27 cellular contexts compared by ENCODE assay signal in the genomic region with DNA sequence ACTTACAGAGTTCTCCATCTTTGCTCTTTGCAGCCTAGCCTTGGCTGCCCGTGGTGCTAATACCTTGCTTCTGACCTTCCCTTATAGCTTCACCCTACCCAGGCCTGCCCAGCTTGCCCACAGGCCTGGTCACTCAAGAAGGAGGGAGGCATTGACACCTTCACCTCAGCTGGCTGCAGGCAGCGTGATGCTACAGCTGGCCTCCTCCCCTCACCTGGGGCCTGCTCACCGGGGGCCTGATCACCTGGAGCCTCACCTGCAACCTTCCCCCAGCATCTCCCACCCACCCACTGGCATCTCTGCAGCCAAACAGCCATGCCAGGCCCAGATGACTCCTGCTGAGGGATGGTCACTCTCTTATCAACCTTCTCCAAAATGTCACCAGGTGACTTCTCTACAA. TPM values are rescaled to one million over a fixed set of nuclear protein-coding genes. Genes with fewer than 3 reads are reported as not detected.
DNase-seq lines count a peak whose midpoint lies in the region; FAIRE-seq and TF ChIP-seq lines count a peak whose summit lies in the region.
"Had no signal": no experiment of that assay in that cellular context is flagged by ENCODE, and none has a peak within 500 bp of the region (broad histone marks: within the 10 kb centered on the region; RNA-seq: fewer than 3 reads in every experiment).

No MANE protein-coding gene starts in this region.

- FAIRE-seq in urothelium cell line (lab: Jason Lieb, UNC) = peak; percentile 62
- FAIRE-seq: A204.1, GM12878, GM12892, GM18507 had no signal

- no peak overlapping the region for H2AFZ ChIP-seq in neural progenitor cell (replicated peaks)

- no peaks in the 10 kb centered on the region for H3K79me2 ChIP-seq in neural progenitor cell (ENCODE audit: low read depth)

- no peak overlapping the region for H3K27ac ChIP-seq in neural progenitor cell
- H3K27ac ChIP-seq: BLaER1 had no signal

- TF ChIP-seq CTCF in neural progenitor cell (IDR thresholded peaks at IDR 0.05) = no peak

- peaks cover 18% of the 10 kb centered on the region for H3K4me1 Mint-ChIP-seq in neural progenitor cell
- H3K4me1 Mint-ChIP-seq: CD14-positive monocyte; CD4-positive, alpha-beta memory T cell; CD4-positive, CD25-positive, alpha-beta regulatory T cell; CD8-positive, alpha-beta memory T cell had no signal

- H3K9ac ChIP-seq in neural progenitor cell = no peak overlapping the region
- H3K9ac ChIP-seq: BLaER1 had no signal

- H3K36me3 ChIP-seq in neural progenitor cell = no peaks in the 10 kb centered on the region
- H3K36me3 ChIP-seq: BE2C, BLaER1 had no signal

- peaks cover 5% of the 10 kb centered on the region for H3K27me3 Mint-ChIP-seq in neural progenitor cell (ENCODE audit: insufficient read depth, low read depth)

- H3K27me3 ChIP-seq in neural progenitor cell = no peaks in the 10 kb centered on the region
- H3K27me3 ChIP-seq: BE2C, BLaER1 had no signal

- no peaks in the 10 kb centered on the region for H3F3A ChIP-seq in neural progenitor cell (ENCODE audit: low read depth)

- H3K4me3 Mint-ChIP-seq in neural progenitor cell = no peak overlapping the region
- H3K4me3 Mint-ChIP-seq: CD14-positive monocyte; CD4-positive, alpha-beta memory T cell; CD4-positive, CD25-positive, alpha-beta regulatory T cell; CD8-positive, alpha-beta memory T cell had no signal

- no peaks in the 10 kb centered on the region for H3K36me3 Mint-ChIP-seq in neural progenitor cell
- H3K36me3 Mint-ChIP-seq: CD14-positive monocyte; CD4-positive, alpha-beta memory T cell; CD4-positive, CD25-positive, alpha-beta regulatory T cell; CD8-positive, alpha-beta memory T cell had no signal

- no peak overlapping the region for H3K4me3 ChIP-seq in neural progenitor cell
- H3K4me3 ChIP-seq: BLaER1, GM12878 had no signal

- H3K27ac Mint-ChIP-seq in neural progenitor cell = peak overlapping the region; percentile 14
- H3K27ac Mint-ChIP-seq: CD4-positive, CD25-positive, alpha-beta regulatory T cell had no signal

- H3K4me2 ChIP-seq in neural progenitor cell = no peak overlapping the region

- H3K9me3 ChIP-seq in neural progenitor cell (ENCODE audit: low read depth) = no peaks in the 10 kb centered on the region
- H3K9me3 ChIP-seq: BE2C, BLaER1 had no signal

- H3K4me1 ChIP-seq in neural progenitor cell = peaks cover 8% of the 10 kb centered on the region
- H3K4me1 ChIP-seq: BE2C had no signal

- peak; percentile 30 for DNase-seq in NCI-H146 treated with DMSO at 0.1 percent for 48 hours (lab: John Stamatoyannopoulos, UW; ENCODE audit: unreplicated experiment)
- DNase-seq in neural progenitor cell (ENCODE audit: low spot score) = no peak
- DNase-seq in urothelium cell line (ENCODE audit: low spot score) = no peak
- DNase-seq in NCI-H510A (lab: John Stamatoyannopoulos, UW) = no peak
- no peak for DNase-seq in effector CD8-positive, alpha-beta T cell (lab: John Stamatoyannopoulos, UW)
- DNase-seq in HuH-7 (ENCODE audit: low spot score) = no peak
- DNase-seq: 8988T; ACHN; BE2C; C1 segment of cervical spinal cord; CD4-positive, alpha-beta memory T cell; CD4-positive, CD25-positive, alpha-beta regulatory T cell; CD8-positive, alpha-beta memory T cell; COR-L47; DMS 273 treated with DMSO at 0.1 percent for 48 hours; DMS153; DMS53; DMS79; DND-41; EL; GDM1 had no signal

- H4K20me1 ChIP-seq in neural progenitor cell (ENCODE audit: low read depth) = no peaks in the 10 kb centered on the region
- H4K20me1 ChIP-seq: BLaER1 had no signal

- H3K9me3 Mint-ChIP-seq in neural progenitor cell = no peaks in the 10 kb centered on the region
- H3K9me3 Mint-ChIP-seq: CD4-positive, alpha-beta memory T cell had no signal

RNA-seq across cellular contexts. Expression of a gene that starts 40.4 kb away (rescaled TPM):
- total RNA-seq in neural progenitor cell (ENCODE audit: low replicate concordance) = 0.56 TPM in 1 of 2 replicates, not detected in the other
